Comparison of ENCODE assay signal across 29 cellular contexts in the genomic region with DNA sequence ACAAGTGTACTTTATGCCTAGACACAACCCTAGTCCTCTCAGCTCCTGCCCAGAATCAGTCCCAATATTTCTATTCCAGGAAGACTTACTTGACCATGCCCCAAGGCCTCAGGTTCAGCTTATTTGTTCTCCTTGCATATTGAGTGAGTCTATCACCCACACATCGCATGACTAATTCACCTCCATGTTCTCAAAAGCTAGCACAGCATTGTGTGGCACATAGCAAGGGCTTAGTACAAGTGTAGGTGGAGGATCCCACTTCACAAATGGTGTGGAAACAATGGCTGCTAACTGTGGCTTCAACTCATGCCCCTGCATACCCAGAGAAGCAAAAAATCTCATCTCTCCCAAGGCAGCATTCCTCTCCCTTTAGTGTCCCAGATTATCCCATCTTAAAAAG.
"Had no signal": no experiment of that assay in that cellular context is flagged by ENCODE, and none has a peak within 500 bp of the region (broad histone marks: within the 10 kb centered on the region; RNA-seq: fewer than 3 reads in every experiment).

No MANE protein-coding gene starts in this region.

- H3K4me1 Mint-ChIP-seq: mesothelial cell of epicardium; naive B cell; natural killer cell; nephron progenitor cell; stimulated activated memory B cell treated with anti-CD40 and anti-IgM and Interleukin-4, amounts not matched to agents 10 μg/mL and 1 μg/mL and 100 μg/mL, for 72 hours; stimulated activated naive CD8-positive, alpha-beta T cell treated with anti-CD3 and anti-CD28 coated beads, Interleukin-15, amount 100 ng/mL, for 72 hours had no signal

- H3K4me2 ChIP-seq: smooth muscle cell had no signal

- DNase-seq: hippocampal formation; kidney; left colon; left ventricle myocardium inferior; mesendoderm; naive B cell; natural killer cell; nephron progenitor cell; psoas muscle; right lobe of liver; stimulated activated CD4-positive, alpha-beta T cell treated with anti-CD3 and anti-CD28 coated beads, Interleukin-1b, Interleukin-23, amount 100 ng/mL, for 48 hours; stimulated activated CD4-positive, alpha-beta T cell treated with anti-CD3 and anti-CD28 coated beads, Interleukin-2, amount 100 ng/mL, for 48 hours; stimulated activated CD4-positive, alpha-beta T cell treated with anti-CD3 and anti-CD28 coated beads, Interleukin-4, amount 100 ng/mL, for 4 hours; stimulated activated CD8-positive, alpha-beta memory T cell treated with anti-CD3 and anti-CD28 coated beads, Interleukin-4, amount 100 ng/mL, for 48 hours; stimulated activated naive CD4-positive, alpha-beta T cell treated with Interleukin-2 at 50 U/mL for 16 hours; stimulated activated naive CD8-positive, alpha-beta T cell treated with anti-CD3 and anti-CD28 coated beads, Interleukin-15, amount 100 ng/mL, for 72 hours; substantia nigra; testis; thyroid gland; transverse colon; upper lobe of left lung had no signal

- H3K9ac ChIP-seq: parathyroid adenoma had no signal

- H3K27me3 ChIP-seq: right atrium auricular region, right lobe of liver, testis, thyroid gland, transverse colon, upper lobe of left lung, vagina had no signal

- H3K4me3 Mint-ChIP-seq: mesothelial cell of epicardium; naive B cell; natural killer cell; nephron progenitor cell; stimulated activated memory B cell treated with anti-CD40 and anti-IgM and Interleukin-4, amounts not matched to agents 10 μg/mL and 1 μg/mL and 100 μg/mL, for 72 hours; stimulated activated naive CD8-positive, alpha-beta T cell treated with anti-CD3 and anti-CD28 coated beads, Interleukin-15, amount 100 ng/mL, for 72 hours had no signal

- H3K36me3 ChIP-seq: left ventricle myocardium inferior, right atrium auricular region, right lobe of liver, thyroid gland, transverse colon, upper lobe of left lung, vagina had no signal

- H3K9me3 Mint-ChIP-seq: nephron progenitor cell; stimulated activated memory B cell treated with anti-CD40 and anti-IgM and Interleukin-4, amounts not matched to agents 10 μg/mL and 1 μg/mL and 100 μg/mL, for 72 hours had no signal

- H3K27ac ChIP-seq: left ventricle myocardium inferior, parathyroid adenoma, psoas muscle, right atrium auricular region, right lobe of liver, testis, thyroid gland, transverse colon, upper lobe of left lung, vagina had no signal

- H3K79me2 ChIP-seq: parathyroid adenoma had no signal

- H3K9me3 ChIP-seq: left ventricle myocardium inferior, psoas muscle, right atrium auricular region, right lobe of liver, testis, thyroid gland, transverse colon, upper lobe of left lung, vagina had no signal

- H3K4me1 ChIP-seq: left ventricle myocardium inferior, parathyroid adenoma, psoas muscle, right atrium auricular region, right lobe of liver, testis, thyroid gland, transverse colon, upper lobe of left lung, vagina had no signal

- ATAC-seq: left colon; natural killer cell; psoas muscle; right lobe of liver; stimulated activated memory B cell treated with anti-CD40 and anti-IgM and Interleukin-4, amounts not matched to agents 10 μg/mL and 1 μg/mL and 100 μg/mL, for 72 hours; stimulated activated naive CD8-positive, alpha-beta T cell treated with anti-CD3 and anti-CD28 coated beads, Interleukin-15, amount 100 ng/mL, for 72 hours had no signal

- H3K36me3 Mint-ChIP-seq: mesothelial cell of epicardium; naive B cell; natural killer cell; stimulated activated memory B cell treated with anti-CD40 and anti-IgM and Interleukin-4, amounts not matched to agents 10 μg/mL and 1 μg/mL and 100 μg/mL, for 72 hours had no signal

- H3K27ac Mint-ChIP-seq: mesothelial cell of epicardium; naive B cell; natural killer cell; nephron progenitor cell; stimulated activated memory B cell treated with anti-CD40 and anti-IgM and Interleukin-4, amounts not matched to agents 10 μg/mL and 1 μg/mL and 100 μg/mL, for 72 hours; stimulated activated naive CD8-positive, alpha-beta T cell treated with anti-CD3 and anti-CD28 coated beads, Interleukin-15, amount 100 ng/mL, for 72 hours had no signal

- H2AFZ ChIP-seq: parathyroid adenoma had no signal

- H3K27me3 Mint-ChIP-seq: naive B cell; stimulated activated memory B cell treated with anti-CD40 and anti-IgM and Interleukin-4, amounts not matched to agents 10 μg/mL and 1 μg/mL and 100 μg/mL, for 72 hours; stimulated activated naive CD8-positive, alpha-beta T cell treated with anti-CD3 and anti-CD28 coated beads, Interleukin-15, amount 100 ng/mL, for 72 hours had no signal

- H3K4me3 ChIP-seq: left ventricle myocardium inferior, lung, psoas muscle, right atrium auricular region, right lobe of liver, smooth muscle cell, testis, thyroid gland, transverse colon, upper lobe of left lung, vagina had no signal

- FAIRE-seq: islet of Langerhans, kidney had no signal
